Comparison of ENCODE assay signal across 19 cellular contexts in genomic region chr6:34079899-34080298, GRCh38.
A peak's percentile ranks its signal among the peaks of the same experiment; 100 is the strongest.
DNase-seq lines count a peak whose midpoint lies in the region; ATAC-seq and TF ChIP-seq lines count a peak whose summit lies in the region.
"Had no signal": no experiment of that assay in that cellular context is flagged by ENCODE, and none has a peak within 500 bp of the region (broad histone marks: within the 10 kb centered on the region; RNA-seq: fewer than 3 reads in every experiment).

No MANE protein-coding gene starts in this region.

- H3K4me3 ChIP-seq in BLaER1 treated with 17β-estradiol and CSF1 and Interleukin-3, amounts not matched to agents 10 nM and 100 nM, result no peak overlapping the region
- H3K4me3 ChIP-seq in neuronal stem cell (ENCODE audit: low read length in 2 of 2) (no peak overlapping the region), heart left ventricle (no peak overlapping the region)
- no peak overlapping the region for H3K4me3 ChIP-seq in CD8-positive, alpha-beta memory T cell (ENCODE audit: low read length)

- H4K20me1 ChIP-seq in BLaER1 treated with 17β-estradiol and CSF1 and Interleukin-3, amounts not matched to agents 10 nM and 100 nM, result peaks cover 0 to 37% (median 5%) of the 10 kb centered on the region in 11 experiments; a peak in 11 of 22 replicates

- H3K9me3 ChIP-seq in BLaER1 treated with 17β-estradiol and CSF1 and Interleukin-3, amounts not matched to agents 10 nM and 100 nM (replicated peaks in 1 of 11), result no peaks in the 10 kb centered on the region
- H3K9me3 ChIP-seq in neuronal stem cell (replicated peaks in 1 of 2; ENCODE audit: control insufficient read depth in 2 of 2, insufficient read depth in 1 of 2, low read depth in 1 of 2, low read length in 2 of 2) (no peaks in the 10 kb centered on the region), heart left ventricle (no peaks in the 10 kb centered on the region)
- no peaks in the 10 kb centered on the region for H3K9me3 ChIP-seq in CD8-positive, alpha-beta memory T cell (ENCODE audit: low read length)
- H3K9me3 ChIP-seq: BE2C, Caco-2 had no signal

- H3K79me1 ChIP-seq in neuronal stem cell (ENCODE audit: low read depth, low read length), result no peaks in the 10 kb centered on the region

- H2AK5ac ChIP-seq in neuronal stem cell (ENCODE audit: low read depth, low read length), result no peak overlapping the region

- no peak overlapping the region for H2BK12ac ChIP-seq in neuronal stem cell (ENCODE audit: low read length)

- no peak for TF ChIP-seq POLR2A in heart left ventricle (IDR thresholded peaks at IDR 0.05)

- H3K4ac ChIP-seq in neuronal stem cell (ENCODE audit: low read length), result no peak overlapping the region

- peaks cover 20% of the 10 kb centered on the region for H3K9me3 Mint-ChIP-seq in glutamatergic neuron (ENCODE audit: unreplicated experiment)
- H3K9me3 Mint-ChIP-seq in CD8-positive, alpha-beta memory T cell, result no peaks in the 10 kb centered on the region
- H3K9me3 Mint-ChIP-seq: CD14-positive monocyte had no signal

- H3K18ac ChIP-seq in neuronal stem cell (ENCODE audit: low read length), result no peak overlapping the region

- no peak for ATAC-seq in heart left ventricle

- CTCF ChIA-PET in CD8-positive, alpha-beta memory T cell (lab: Charles Lee), result no interaction called here

- no peak overlapping the region for H2BK15ac ChIP-seq in neuronal stem cell (ENCODE audit: low read length)

- intact Hi-C loops in heart left ventricle (cut with DNase I), result no loop called here

- H3K4me1 Mint-ChIP-seq in glutamatergic neuron (ENCODE audit: low read depth, unreplicated experiment), result peaks cover 76% of the 10 kb centered on the region
- no peaks in the 10 kb centered on the region for H3K4me1 Mint-ChIP-seq in CD8-positive, alpha-beta memory T cell
- H3K4me1 Mint-ChIP-seq: CD14-positive monocyte; CD4-positive, alpha-beta memory T cell; CD4-positive, CD25-positive, alpha-beta regulatory T cell had no signal

- no peak overlapping the region for H3K27ac ChIP-seq in BLaER1 treated with 17β-estradiol and CSF1 and Interleukin-3, amounts not matched to agents 10 nM and 100 nM
- H3K27ac ChIP-seq in neuronal stem cell (replicated peaks; ENCODE audit: low read length) (no peak overlapping the region), heart left ventricle (no peak overlapping the region)
- no peak overlapping the region for H3K27ac ChIP-seq in CD8-positive, alpha-beta memory T cell (ENCODE audit: low read depth, low read length)

- no peak overlapping the region for H3K4me3 Mint-ChIP-seq in glutamatergic neuron (ENCODE audit: unreplicated experiment)
- no peak overlapping the region for H3K4me3 Mint-ChIP-seq in CD8-positive, alpha-beta memory T cell
- H3K4me3 Mint-ChIP-seq: CD14-positive monocyte; CD4-positive, alpha-beta memory T cell; CD4-positive, CD25-positive, alpha-beta regulatory T cell had no signal

- H2AFZ ChIP-seq in neuronal stem cell (ENCODE audit: low read length), result no peak overlapping the region

- H4K8ac ChIP-seq in neuronal stem cell (ENCODE audit: low read depth, low read length), result no peak overlapping the region

- no peak overlapping the region for H4K91ac ChIP-seq in neuronal stem cell (ENCODE audit: low read depth, low read length, poor library complexity)

- no peak overlapping the region for H2BK120ac ChIP-seq in neuronal stem cell (ENCODE audit: low read depth, low read length)

- TF ChIP-seq CTCF in glutamatergic neuron (IDR thresholded peaks at IDR 0.05; ENCODE audit: partially characterized antibody, unreplicated experiment) (no peak), heart left ventricle (IDR thresholded peaks at IDR 0.05) (no peak)

- POLR2A ChIA-PET in CD8-positive, alpha-beta memory T cell (lab: Charles Lee), result no interaction called here

- H3K27ac Mint-ChIP-seq in glutamatergic neuron (ENCODE audit: unreplicated experiment), result peak overlapping the region; percentile 59
- H3K27ac Mint-ChIP-seq in CD8-positive, alpha-beta memory T cell, result no peak overlapping the region
- H3K27ac Mint-ChIP-seq: CD14-positive monocyte; CD4-positive, alpha-beta memory T cell had no signal

- peaks cover 16 to 53% (median 43%) of the 10 kb centered on the region in 10 experiments; a peak in 19 of 20 replicates for H3K4me1 ChIP-seq in BLaER1 treated with 17β-estradiol and CSF1 and Interleukin-3, amounts not matched to agents 10 nM and 100 nM
- H3K4me1 ChIP-seq in neuronal stem cell (ENCODE audit: control insufficient read depth in 2 of 2, insufficient read depth in 1 of 2, low read depth in 1 of 2, low read length in 2 of 2) (peaks cover 0 to 16% of the 10 kb centered on the region in 2 donors), heart left ventricle (no peaks in the 10 kb centered on the region)
- H3K4me1 ChIP-seq in CD8-positive, alpha-beta memory T cell (ENCODE audit: insufficient read depth, low read length), result no peaks in the 10 kb centered on the region
- H3K4me1 ChIP-seq: BE2C, Caco-2 had no signal

- no peaks in the 10 kb centered on the region for H3K36me3 Mint-ChIP-seq in glutamatergic neuron (ENCODE audit: unreplicated experiment)
- no peaks in the 10 kb centered on the region for H3K36me3 Mint-ChIP-seq in CD8-positive, alpha-beta memory T cell
- H3K36me3 Mint-ChIP-seq: CD14-positive monocyte; CD4-positive, alpha-beta memory T cell; CD4-positive, CD25-positive, alpha-beta regulatory T cell had no signal

- no peak overlapping the region for H3K14ac ChIP-seq in neuronal stem cell (ENCODE audit: low read length)

- H2BK5ac ChIP-seq in neuronal stem cell (ENCODE audit: low read length), result no peak overlapping the region

- H3K36me3 ChIP-seq in BLaER1 treated with 17β-estradiol and CSF1 and Interleukin-3, amounts not matched to agents 10 nM and 100 nM, result no peaks in the 10 kb centered on the region
- no peaks in the 10 kb centered on the region for H3K36me3 ChIP-seq in neuronal stem cell (replicated peaks in 1 of 2; ENCODE audit: control insufficient read depth in 2 of 2, insufficient read depth in 2 of 2, low read length in 2 of 2)
- no peaks in the 10 kb centered on the region for H3K36me3 ChIP-seq in heart left ventricle
- no peaks in the 10 kb centered on the region for H3K36me3 ChIP-seq in CD8-positive, alpha-beta memory T cell (ENCODE audit: insufficient read depth, low read length)
- H3K36me3 ChIP-seq: BE2C had no signal

- H3K23ac ChIP-seq in neuronal stem cell (ENCODE audit: low read depth, low read length, poor library complexity), result peak overlapping the region; percentile 6

- peaks cover 14% of the 10 kb centered on the region for H3K27me3 Mint-ChIP-seq in glutamatergic neuron (ENCODE audit: unreplicated experiment)
- H3K27me3 Mint-ChIP-seq in CD8-positive, alpha-beta memory T cell, result peaks cover 5 to 13% of the 10 kb centered on the region in 2 donors

- DNase-seq in NCI-H69 (lab: John Stamatoyannopoulos, UW) (peak; percentile 76), glutamatergic neuron (no peak), neuronal stem cell (ENCODE audit: low spot score) (no peak), NCI-H2196 (lab: John Stamatoyannopoulos, UW; ENCODE audit: unreplicated experiment) (no peak), NOMO-1 treated with DMSO at 0.1 percent for 48 hours (lab: John Stamatoyannopoulos, UW; ENCODE audit: unreplicated experiment) (no peak), heart left ventricle (no peak)
- DNase-seq in CD8-positive, alpha-beta memory T cell, result no peak
- DNase-seq: 8988T; ACHN; BE2C; C1 segment of cervical spinal cord; Caco-2; Calu3; CD4-positive, CD25-positive, alpha-beta regulatory T cell; DMS79 treated with DMSO at 0.1 percent for 48 hours; GF-D8 had no signal

- WGBS in neuronal stem cell (ENCODE audit: extremely low coverage in 2 of 2, insufficient read length in 2 of 2, insufficient replicate concordance in 1 of 2), 2 donors, result no CpG with 5 or more reads among the region's 8 CpGs
- 73 to 86% (median 78%) methylated on average over 8 of the region's 8 CpGs for WGBS in heart left ventricle, 4 donors

- H3K27me3 ChIP-seq in BLaER1 treated with 17β-estradiol and CSF1 and Interleukin-3, amounts not matched to agents 10 nM and 100 nM, result 0 out of 22 replicates have a peak, but pooled peaks cover 0 to 6% (median 0%) of the 10 kb centered on the region in 11 experiments
- H3K27me3 ChIP-seq in neuronal stem cell (ENCODE audit: control insufficient read depth in 3 of 3, insufficient read depth in 3 of 3, low read depth in 1 of 3, low read length in 3 of 3), result peaks cover 0 to 7% (median 0%) of the 10 kb centered on the region in 3 experiments
- H3K27me3 ChIP-seq in heart left ventricle, result peaks cover 0 to 17% (median 0%) of the 10 kb centered on the region in 9 donors
- no peaks in the 10 kb centered on the region for H3K27me3 ChIP-seq in CD8-positive, alpha-beta memory T cell (ENCODE audit: insufficient read depth, low read length, poor library complexity, severe bottlenecking)
- H3K27me3 ChIP-seq: BE2C had no signal

- no peak overlapping the region for H3K9ac ChIP-seq in BLaER1 treated with 17β-estradiol and CSF1 and Interleukin-3, amounts not matched to agents 10 nM and 100 nM
- no peak overlapping the region for H3K9ac ChIP-seq in neuronal stem cell (ENCODE audit: low read depth, low read length, poor library complexity)

- peak overlapping the region in 7 of 11 experiments; percentile 67 to 92 (median 76); a peak in 7 of 22 replicates for H3K4me2 ChIP-seq in BLaER1 treated with 17β-estradiol and CSF1 and Interleukin-3, amounts not matched to agents 10 nM and 100 nM
- H3K4me2 ChIP-seq in neuronal stem cell (ENCODE audit: insufficient read depth, low read length, poor library complexity, severe bottlenecking), result no peak overlapping the region
